In genomic region chr2:231399046-231399852, GRCh38 we compare ENCODE assay signal across 1 cellular context.
TF ChIP-seq lines count a peak whose summit lies in the region.

No MANE protein-coding gene starts in this region.

TF ChIP-seq in H1, 55 proteins besides CTCF, POLR2A, EP300 and RAD21:
- TF ChIP-seq POLR2AphosphoS5 (IDR thresholded peaks at IDR 0.05; ENCODE audit: low read depth, low read length) (no peak), BCL11A (IDR thresholded peaks at IDR 0.05; ENCODE audit: low read depth in 2 of 2, low read length in 2 of 2) (no peak), JUND (IDR thresholded peaks at IDR 0.05; ENCODE audit: low read length) (no peak), SP1 (IDR thresholded peaks at IDR 0.05; ENCODE audit: low read depth, low read length) (no peak), NANOG (IDR thresholded peaks at IDR 0.05; ENCODE audit: insufficient read depth, low read depth, low read length, poor library complexity, severe bottlenecking) (no peak), TBP (IDR thresholded peaks at IDR 0.05; ENCODE audit: low read depth, low read length) (no peak), SP2 (IDR thresholded peaks at IDR 0.05; ENCODE audit: low read length) (no peak), CREB1 (IDR thresholded peaks at IDR 0.05) (no peak), ATF3 (IDR thresholded peaks at IDR 0.05; ENCODE audit: insufficient read depth, low read depth, low read length) (no peak), MAFK (IDR thresholded peaks at IDR 0.05; ENCODE audit: low read depth, low read length) (no peak), SUZ12 (IDR thresholded peaks at IDR 0.05; ENCODE audit: low read length) (no peak), MAX (IDR thresholded peaks at IDR 0.05) (no peak), FOSL1 (IDR thresholded peaks at IDR 0.05; ENCODE audit: insufficient read depth, low read depth, low read length) (no peak), CHD7 (IDR thresholded peaks at IDR 0.05; ENCODE audit: insufficient replicate concordance, low read length) (no peak), SIX5 (IDR thresholded peaks at IDR 0.05; ENCODE audit: low read depth, low read length) (no peak), KDM5A (IDR thresholded peaks at IDR 0.05; ENCODE audit: low read length) (no peak), SIN3A (conservative IDR thresholded peaks at IDR 0.05 in 1 of 2, IDR thresholded peaks at IDR 0.05 in 1 of 2; ENCODE audit: low read depth in 1 of 2, low read length in 2 of 2) (no peak)
TF ChIP-seq in H1: peak in this region for 0.
